In the genomic region with DNA sequence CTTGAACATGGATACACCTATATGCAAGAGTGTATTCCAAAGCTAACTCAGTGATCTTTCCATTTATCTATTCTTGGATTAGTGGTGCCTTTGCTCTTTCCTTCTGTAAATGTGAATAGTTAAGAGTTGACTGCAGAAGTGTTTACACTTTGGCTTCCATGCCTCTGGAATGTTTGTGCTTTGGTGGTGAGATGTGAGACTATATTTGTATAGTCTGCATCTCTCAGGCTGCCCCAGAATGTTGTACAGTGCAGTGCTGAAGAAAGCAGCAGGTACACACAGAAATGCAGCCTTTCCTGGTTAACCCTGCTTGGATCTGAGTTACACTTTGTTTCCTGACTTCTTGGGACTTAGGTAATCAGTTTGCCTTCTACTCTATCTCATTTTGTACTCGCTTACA, we compare ENCODE assay signal across 1 cellular context.
TF ChIP-seq lines count a peak whose summit lies in the region.

No MANE protein-coding gene starts in this region.

TF ChIP-seq in IMR-90, 13 proteins besides CTCF, POLR2A, EP300 and RAD21:
- no peak for TF ChIP-seq SMC3 (IDR thresholded peaks at IDR 0.05; ENCODE audit: low read depth, low read length)
- TF ChIP-seq RFX5 (IDR thresholded peaks at IDR 0.05; ENCODE audit: low read depth, low read length): no peak
- no peak for TF ChIP-seq MAFK (IDR thresholded peaks at IDR 0.05; ENCODE audit: low read depth, low read length)
- TF ChIP-seq MXI1 (IDR thresholded peaks at IDR 0.05; ENCODE audit: borderline replicate concordance, low read depth, low read length): no peak
- TF ChIP-seq NFE2L2 (IDR thresholded peaks at IDR 0.05; ENCODE audit: low read depth, low read length): no peak
- no peak for TF ChIP-seq BHLHE40 (IDR thresholded peaks at IDR 0.05; ENCODE audit: low read depth, low read length)
- TF ChIP-seq USF2 (IDR thresholded peaks at IDR 0.05; ENCODE audit: low read depth, low read length): no peak
- TF ChIP-seq CEBPB (IDR thresholded peaks at IDR 0.05; ENCODE audit: low read depth, low read length): no peak
- TF ChIP-seq MAZ (IDR thresholded peaks at IDR 0.05; ENCODE audit: borderline replicate concordance, low read depth, low read length): no peak
- TF ChIP-seq FOS (IDR thresholded peaks at IDR 0.05; ENCODE audit: low read depth, low read length): no peak
- TF ChIP-seq, protein P1, sequence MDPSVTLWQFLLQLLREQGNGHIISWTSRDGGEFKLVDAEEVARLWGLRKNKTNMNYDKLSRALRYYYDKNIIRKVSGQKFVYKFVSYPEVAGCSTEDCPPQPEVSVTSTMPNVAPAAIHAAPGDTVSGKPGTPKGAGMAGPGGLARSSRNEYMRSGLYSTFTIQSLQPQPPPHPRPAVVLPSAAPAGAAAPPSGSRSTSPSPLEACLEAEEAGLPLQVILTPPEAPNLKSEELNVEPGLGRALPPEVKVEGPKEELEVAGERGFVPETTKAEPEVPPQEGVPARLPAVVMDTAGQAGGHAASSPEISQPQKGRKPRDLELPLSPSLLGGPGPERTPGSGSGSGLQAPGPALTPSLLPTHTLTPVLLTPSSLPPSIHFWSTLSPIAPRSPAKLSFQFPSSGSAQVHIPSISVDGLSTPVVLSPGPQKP (IDR thresholded peaks at IDR 0.05; ENCODE audit: borderline replicate concordance, low read depth, low read length): no peak
- TF ChIP-seq RCOR1 (IDR thresholded peaks at IDR 0.05; ENCODE audit: insufficient replicate concordance, low read length): no peak
- TF ChIP-seq CHD1 (IDR thresholded peaks at IDR 0.05; ENCODE audit: low read depth, low read length): no peak
TF ChIP-seq in IMR-90: peak in this region for 0.
